ENCODE assay signal across 16 cellular contexts in the genomic region with DNA sequence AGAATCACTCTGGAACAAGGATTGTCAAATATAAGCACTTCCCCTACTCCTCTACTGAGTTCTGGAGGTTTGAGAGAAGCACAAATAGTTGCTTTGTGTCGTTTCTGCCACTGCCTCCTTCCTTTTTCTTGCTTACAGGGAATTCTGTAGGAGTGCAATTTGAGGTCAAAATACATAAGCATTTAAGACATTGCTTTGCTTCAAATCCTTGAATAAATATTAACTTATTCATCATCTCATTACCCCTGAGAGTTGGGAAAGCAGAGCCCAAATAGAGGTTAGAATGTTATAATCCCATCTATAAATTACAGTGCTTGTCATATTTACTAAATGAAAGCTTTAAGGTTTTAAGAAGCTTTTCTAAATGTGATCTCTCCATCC.
DNase-seq lines count a peak whose midpoint lies in the region; ATAC-seq and TF ChIP-seq lines count a peak whose summit lies in the region.
"Had no signal": no experiment of that assay in that cellular context is flagged by ENCODE, and none has a peak within 500 bp of the region (broad histone marks: within the 10 kb centered on the region; RNA-seq: fewer than 3 reads in every experiment).

No MANE protein-coding gene starts in this region.

- TF ChIP-seq POLR2A in stomach (IDR thresholded peaks at IDR 0.05): no peak

- H3K4me1 ChIP-seq in stomach: peaks cover 0 to 38% (median 22%) of the 10 kb centered on the region in 4 donors

- no peak for ATAC-seq in HG03442 (IDR thresholded peaks at IDR 0.05; ENCODE audit: unreplicated experiment)
- ATAC-seq: stimulated activated effector memory CD8-positive, alpha-beta T cell treated with anti-CD3 and anti-CD28 coated beads, Interleukin-12 subunit alpha, Interleukin-12 subunit beta, amount 100 ng/mL, for 72 hours had no signal

- 7 to 29% (median 21%) methylated on average over 1 of the region's 1 CpG for WGBS in stomach, 5 donors

- H3K27ac ChIP-seq in stomach: peak overlapping the region; percentile 29 to 72 (median 43)

- TF ChIP-seq CTCF in astrocyte of the spinal cord (IDR thresholded peaks at IDR 0.05; ENCODE audit: low read depth, low read length): no peak
- TF ChIP-seq CTCF in stomach (IDR thresholded peaks at IDR 0.05): no peak

- H3K4me3 ChIP-seq in astrocyte of the spinal cord (ENCODE audit: low read depth, low read length) (no peak overlapping the region), stomach (no peak overlapping the region)

- H3K27me3 ChIP-seq in stomach: no peaks in the 10 kb centered on the region

- DNase-seq in EL (peak; percentile 13), astrocyte of the spinal cord (ENCODE audit: low read depth, low spot score) (peak; percentile 48), left kidney (ENCODE audit: low read depth, low spot score) (peak; percentile 43), stomach (no peak), AG20443 (ENCODE audit: low spot score) (no peak), OCI-M2 (lab: John Stamatoyannopoulos, UW; ENCODE audit: unreplicated experiment) (no peak)
- no peak for DNase-seq in stimulated activated CD4-positive, alpha-beta T cell treated with anti-CD3 and anti-CD28 coated beads, Interleukin-1b, Interleukin-23, amount 100 ng/mL, for 48 hours
- DNase-seq: activated CD4-positive, alpha-beta T cell treated with anti-CD3 and anti-CD28 coated beads for 48 hours; caudate nucleus; COR-L47; GOT3; NCI-H1417 treated with DMSO at 0.1 percent for 48 hours; NCI-H748 treated with DMSO at 0.1 percent for 48 hours; nucleus accumbens had no signal

- in situ Hi-C loops in astrocyte of the spinal cord (cut with HindIII; ENCODE audit: low sequenced_read_pairs): no loop called here

- H3K36me3 ChIP-seq in stomach: no peaks in the 10 kb centered on the region

- H3K9me3 ChIP-seq in stomach: no peaks in the 10 kb centered on the region

- intact Hi-C loops in stomach (cut with DNase I; ENCODE audit: low total_unique reads): no loop called here

- no peak for TF ChIP-seq EP300 in stomach (IDR thresholded peaks at IDR 0.05)

Comparison
In these comparisons a context has a peak if more than half of its experiments do, and no peak if none do; other contexts are left out.
1. DNase-seq: peak in EL (single experiment), astrocyte of the spinal cord (single experiment) and left kidney (single experiment); none in stomach (single experiment), stimulated activated CD4-positive, alpha-beta T cell treated with anti-CD3 and anti-CD28 coated beads, Interleukin-1b, Interleukin-23, amount 100 ng/mL, for 48 hours (single experiment), AG20443 (single experiment) and OCI-M2 (single experiment).